ENCODE assay signal across 23 cellular contexts in genomic region chr13:104206450-104207044, GRCh38.
"Had no signal": no experiment of that assay in that cellular context is flagged by ENCODE, and none has a peak within 500 bp of the region (broad histone marks: within the 10 kb centered on the region; RNA-seq: fewer than 3 reads in every experiment).

No MANE protein-coding gene starts in this region.

- H3K4me1 ChIP-seq: esophagus muscularis mucosa, foreskin keratinocyte, gastroesophageal sphincter, heart left ventricle, neural progenitor cell, prostate gland, right atrium auricular region, stomach, thyroid gland had no signal

- H3K27ac ChIP-seq: coronary artery, esophagus muscularis mucosa, foreskin keratinocyte, gastroesophageal sphincter, heart left ventricle, hepatocyte, neural progenitor cell, prostate gland, right atrium auricular region, stomach, thyroid gland had no signal

- H3K79me2 ChIP-seq: hepatocyte had no signal

- H3K9ac ChIP-seq: neural progenitor cell had no signal

- H3K36me3 ChIP-seq: esophagus muscularis mucosa, gastroesophageal sphincter, heart left ventricle, neural progenitor cell, prostate gland, right atrium auricular region, stomach, thyroid gland had no signal

- ATAC-seq: foreskin keratinocyte; gastroesophageal sphincter; heart left ventricle; left lobe of liver; naive thymus-derived CD4-positive, alpha-beta T cell; sciatic nerve; stimulated activated effector memory CD8-positive, alpha-beta T cell treated with anti-CD3 and anti-CD28 coated beads, Interleukin-12 subunit alpha, Interleukin-12 subunit beta, amount 100 ng/mL, for 72 hours had no signal

- H2AFZ ChIP-seq: hepatocyte, neural progenitor cell had no signal

- H3K4me2 ChIP-seq: hepatocyte, neural progenitor cell had no signal

- H3K27me3 ChIP-seq: esophagus muscularis mucosa, foreskin keratinocyte, gastroesophageal sphincter, heart left ventricle, hepatocyte, neural progenitor cell, right atrium auricular region, stomach, thyroid gland had no signal

- H3K9me3 ChIP-seq: esophagus muscularis mucosa, gastroesophageal sphincter, heart left ventricle, prostate gland, right atrium auricular region, stomach, thyroid gland had no signal

- H3K4me3 ChIP-seq: coronary artery, esophagus muscularis mucosa, gastroesophageal sphincter, heart left ventricle, hepatocyte, neural progenitor cell, prostate gland, right atrium auricular region, stomach, thyroid gland had no signal

- DNase-seq: dermis blood vessel endothelial cell; effector memory CD4-positive, alpha-beta T cell; foreskin keratinocyte; heart left ventricle; kidney; mesenchymal stem cell; midbrain; naive thymus-derived CD4-positive, alpha-beta T cell; stimulated activated CD4-positive, alpha-beta T cell treated with anti-CD3 and anti-CD28 coated beads, Interleukin-2, amount 100 ng/mL, for 24 hours; stimulated activated CD4-positive, alpha-beta T cell treated with anti-CD3 and anti-CD28 coated beads, Interleukin-4, amount 100 ng/mL, for 24 hours; stimulated activated naive CD4-positive, alpha-beta T cell treated with Interleukin-2 at 50 U/mL for 16 hours; stomach; thyroid gland had no signal
